Comparison of ENCODE assay signal across 8 cellular contexts in genomic region chr1:109980324-109981127, GRCh38. TPM values are rescaled to one million over a fixed set of nuclear protein-coding genes. Genes with fewer than 3 reads are reported as not detected.
A peak's percentile ranks its signal among the peaks of the same experiment; 100 is the strongest.
DNase-seq lines count a peak whose midpoint lies in the region; ATAC-seq and TF ChIP-seq lines count a peak whose summit lies in the region.

No MANE protein-coding gene starts in this region.

- 73 to 76% (median 76%) methylated on average over 7 to 8 of the region's 8 CpGs for WGBS in psoas muscle, 3 donors

- peaks cover 24% of the 10 kb centered on the region for H3K4me1 ChIP-seq in psoas muscle

- TF ChIP-seq CTCF in choroid plexus epithelial cell (conservative IDR thresholded peaks at IDR 0.05; ENCODE audit: low read depth, low read length) (peak; percentile 62), psoas muscle (IDR thresholded peaks at IDR 0.05) (peak; percentile 32)

- ATAC-seq in psoas muscle = peak in 1 of 4 donors; percentile 1

- H3K36me3 ChIP-seq in psoas muscle (ENCODE audit: insufficient read depth in 1 of 2, low read depth in 1 of 2) = no peaks in the 10 kb centered on the region

- no peak overlapping the region for H3K4me3 ChIP-seq in choroid plexus epithelial cell (ENCODE audit: low read depth, low read length)
- H3K4me3 ChIP-seq in psoas muscle = no peak overlapping the region

- H3K27me3 ChIP-seq in psoas muscle (ENCODE audit: insufficient read depth in 3 of 3, low read length in 2 of 3) = no peaks in the 10 kb centered on the region

- no peak overlapping the region for H3K27ac ChIP-seq in psoas muscle

- intact Hi-C loops in psoas muscle (cut with DNase I) = loop anchor here (5.0 kb wide), 5 partner anchors 48 to 433 kb away; partner anchors contain the start of genes GNAI3 (in 2 of the 2) and CSF1 (in 1 of the 2)

- DNase-seq in NCI-H2196 (lab: John Stamatoyannopoulos, UW; ENCODE audit: unreplicated experiment) = peak; percentile 60
- DNase-seq in NCI-H2196 treated with DMSO at 0.1 percent for 48 hours (lab: John Stamatoyannopoulos, UW; ENCODE audit: unreplicated experiment) = no peak
- DNase-seq in NCI-H226 = peak; percentile 43
- no peak for DNase-seq in choroid plexus epithelial cell (ENCODE audit: low read depth)
- DNase-seq in psoas muscle = peak in 1 of 2 donors; percentile 48
- no peak for DNase-seq in activated CD4-positive, CD25-positive, alpha-beta regulatory T cell (lab: John Stamatoyannopoulos, UW)
- DNase-seq in SKM-1 (lab: John Stamatoyannopoulos, UW; ENCODE audit: unreplicated experiment) = no peak
- DNase-seq in SKM-1 treated with dmso at 0.1 percent for 144 hours (lab: John Stamatoyannopoulos, UW; ENCODE audit: unreplicated experiment) = no peak

- no peaks in the 10 kb centered on the region for H3K9me3 ChIP-seq in psoas muscle

RNA-seq across cellular contexts. Expression of gene AHCYL1, which starts 4.0 kb away (rescaled TPM):
- 100 to 1,000 TPM in 1 of 4 donors, 10 to 100 TPM in 3; 60.2 to 128 (median 88.9) TPM for total RNA-seq in psoas muscle
- 10 to 100 TPM; 42.5 to 47.2 (median 46.2) TPM for polyA plus RNA-seq in psoas muscle

RNA-seq across cellular contexts. Expression of gene STRIP1, which starts 53.9 kb away (rescaled TPM):
- 10 to 100 TPM; 16.1 to 23.1 (median 17.0) TPM for total RNA-seq in psoas muscle
- polyA plus RNA-seq in psoas muscle = 10 to 100 TPM; 12.1 to 17.4 (median 13.5) TPM

Comparison
In these comparisons a context has a peak if more than half of its experiments do, and no peak if none do; other contexts are left out.
1. DNase-seq: peak in NCI-H2196 (single experiment) and NCI-H226 (single experiment); none in NCI-H2196 treated with DMSO at 0.1 percent for 48 hours (single experiment), choroid plexus epithelial cell (single experiment), activated CD4-positive, CD25-positive, alpha-beta regulatory T cell (0 of 4), SKM-1 (single experiment) and SKM-1 treated with dmso at 0.1 percent for 144 hours (single experiment).